11 cellular contexts compared by ENCODE assay signal in genomic region chrX:139691493-139691842, GRCh38. TPM values are rescaled to one million over a fixed set of nuclear protein-coding genes. Genes with fewer than 3 reads are reported as not detected.
DNase-seq lines count a peak whose midpoint lies in the region; ATAC-seq, FAIRE-seq and TF ChIP-seq lines count a peak whose summit lies in the region.
"Had no signal": no experiment of that assay in that cellular context is flagged by ENCODE, and none has a peak within 500 bp of the region (broad histone marks: within the 10 kb centered on the region; RNA-seq: fewer than 3 reads in every experiment).

No MANE protein-coding gene starts in this region.

- CTCF ChIA-PET in HEK293T (lab: Yijun Ruan, JAX): no interaction called here

- no peaks in the 10 kb centered on the region for H3K27me3 ChIP-seq in MG63

- H3K4me3 ChIP-seq in MG63 (no peak overlapping the region; the same call in 1 of the 2 replicates), fibroblast of the aortic adventitia (ENCODE audit: low read depth, low read length) (no peak overlapping the region)

- no peak for FAIRE-seq in GM12892 (lab: Jason Lieb, UNC)
- FAIRE-seq: RCC 7860, urothelium cell line had no signal

- peaks cover 2% of the 10 kb centered on the region for H3K4me1 Mint-ChIP-seq in osteocyte (ENCODE audit: unreplicated experiment)

- H3K9me3 ChIP-seq in MG63: no peaks in the 10 kb centered on the region

- peaks cover 4% of the 10 kb centered on the region for H3K9me3 Mint-ChIP-seq in osteocyte (ENCODE audit: unreplicated experiment)

- H3K27me3 Mint-ChIP-seq in osteocyte (ENCODE audit: unreplicated experiment): peaks cover 29% of the 10 kb centered on the region

- POLR2A ChIA-PET in HEK293T (lab: Yijun Ruan, JAX): no interaction called here

- no peak overlapping the region for H3K27ac Mint-ChIP-seq in osteocyte (ENCODE audit: unreplicated experiment)
- H3K27ac Mint-ChIP-seq: naive B cell had no signal

- peak overlapping the region; percentile 65 for H3K4me3 Mint-ChIP-seq in osteocyte (ENCODE audit: unreplicated experiment)

- ATAC-seq in GM21360 (IDR thresholded peaks at IDR 0.05; ENCODE audit: unreplicated experiment): no peak

- no peaks in the 10 kb centered on the region for H3K36me3 Mint-ChIP-seq in osteocyte (ENCODE audit: unreplicated experiment)
- H3K36me3 Mint-ChIP-seq: naive B cell had no signal

- no peaks in the 10 kb centered on the region for H3K36me3 ChIP-seq in MG63

- TF ChIP-seq CTCF in fibroblast of the aortic adventitia (IDR thresholded peaks at IDR 0.05; ENCODE audit: insufficient read depth, low read length) (no peak), osteocyte (IDR thresholded peaks at IDR 0.05) (no peak)

- DNase-seq in Daoy (ENCODE audit: low read depth): peak; percentile 3
- peak; percentile 17 for DNase-seq in MG63
- peak; percentile 3 for DNase-seq in fibroblast of the aortic adventitia (ENCODE audit: low read depth)
- DNase-seq in osteocyte (ENCODE audit: extremely low spot score, unreplicated experiment): no peak
- DNase-seq in HEK293T (ENCODE audit: extremely low spot score): no peak
- DNase-seq in GM12892 (ENCODE audit: insufficient read length): no peak
- DNase-seq in SHP77 (lab: John Stamatoyannopoulos, UW): no peak
- DNase-seq: naive B cell had no signal

- TF ChIP-seq POLR2A in GM12892 (IDR thresholded peaks at IDR 0.05; ENCODE audit: low read depth, low read length): no peak

TF ChIP-seq in HEK293T, 16 proteins besides CTCF, POLR2A, EP300 and RAD21:
- TF ChIP-seq TARDBP (IDR thresholded peaks at IDR 0.05): no peak
- TF ChIP-seq HDGF (IDR thresholded peaks at IDR 0.05; ENCODE audit: borderline replicate concordance): no peak
- TF ChIP-seq SUZ12 (IDR thresholded peaks at IDR 0.05): no peak
- TF ChIP-seq NFRKB (IDR thresholded peaks at IDR 0.05): no peak
- no peak for TF ChIP-seq FOXA1 (IDR thresholded peaks at IDR 0.05)
- TF ChIP-seq ARNT (IDR thresholded peaks at IDR 0.05): no peak
- no peak for TF ChIP-seq FOXM1 (IDR thresholded peaks at IDR 0.05; ENCODE audit: borderline replicate concordance)
- TF ChIP-seq, protein P1, sequence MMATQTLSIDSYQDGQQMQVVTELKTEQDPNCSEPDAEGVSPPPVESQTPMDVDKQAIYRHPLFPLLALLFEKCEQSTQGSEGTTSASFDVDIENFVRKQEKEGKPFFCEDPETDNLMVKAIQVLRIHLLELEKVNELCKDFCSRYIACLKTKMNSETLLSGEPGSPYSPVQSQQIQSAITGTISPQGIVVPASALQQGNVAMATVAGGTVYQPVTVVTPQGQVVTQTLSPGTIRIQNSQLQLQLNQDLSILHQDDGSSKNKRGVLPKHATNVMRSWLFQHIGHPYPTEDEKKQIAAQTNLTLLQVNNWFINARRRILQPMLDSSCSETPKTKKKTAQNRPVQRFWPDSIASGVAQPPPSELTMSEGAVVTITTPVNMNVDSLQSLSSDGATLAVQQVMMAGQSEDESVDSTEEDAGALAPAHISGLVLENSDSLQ (IDR thresholded peaks at IDR 0.05): no peak
- TF ChIP-seq ZNF384 (IDR thresholded peaks at IDR 0.05): no peak
- TF ChIP-seq ELF4 (IDR thresholded peaks at IDR 0.05): no peak
- no peak for TF ChIP-seq LEF1 (IDR thresholded peaks at IDR 0.05; ENCODE audit: borderline replicate concordance)
- TF ChIP-seq SP1 (IDR thresholded peaks at IDR 0.05): no peak
- no peak for TF ChIP-seq CTBP1 (IDR thresholded peaks at IDR 0.05; ENCODE audit: borderline replicate concordance)
- TF ChIP-seq L3MBTL2 (conservative IDR thresholded peaks at IDR 0.05): no peak
- no peak for TF ChIP-seq BHLHE40 (IDR thresholded peaks at IDR 0.05; ENCODE audit: borderline replicate concordance)
- no peak for TF ChIP-seq FOXK2 (IDR thresholded peaks at IDR 0.05)

RNA-seq across cellular contexts. Expression of gene MCF2, which starts 16.5 kb away (rescaled TPM):
- total RNA-seq in Daoy (2014; rRNA removed; shearing (Covaris generic)): 0.11 TPM in 1 of 2 replicates, not detected in the other
- total RNA-seq in MG63 (2014; rRNA removed; shearing (Covaris generic); ENCODE audit: low replicate concordance): not detected in 2 replicates
- total RNA-seq in fibroblast of the aortic adventitia (ENCODE audit: low replicate concordance): 0.45 and 2.8 TPM in 2 replicates
- not detected in 2 replicates for total RNA-seq in osteocyte
- polyA plus RNA-seq in GM12892 (2012; ENCODE audit: missing spikeins): 0.38 TPM

Comparison
In these comparisons a context has a peak if more than half of its experiments do, and no peak if none do; other contexts are left out.
1. DNase-seq: peak in Daoy (single experiment), MG63 (single experiment) and fibroblast of the aortic adventitia (single experiment); none in osteocyte (single experiment), HEK293T (single experiment), GM12892 (single experiment) and SHP77 (0 of 2).